In the genomic region with DNA sequence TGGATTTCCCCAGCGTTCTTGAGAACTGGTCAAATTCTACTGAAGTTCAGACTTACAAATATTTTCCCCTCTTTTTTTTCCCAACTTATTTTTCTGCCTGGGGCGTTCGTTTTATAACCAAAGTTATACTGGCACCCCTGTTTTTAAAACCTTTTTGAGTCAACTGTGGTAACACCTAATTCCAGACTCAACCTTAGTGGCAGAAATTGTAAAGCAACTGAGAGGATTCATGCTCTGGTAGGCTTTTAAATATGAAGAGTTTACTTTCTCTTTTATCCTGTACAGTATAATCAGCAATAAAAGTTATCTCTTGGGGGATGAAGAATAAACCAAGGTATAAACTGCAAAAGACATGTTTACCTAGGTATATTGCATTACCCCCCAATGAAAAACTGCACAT, we compare ENCODE assay signal across 23 cellular contexts. TPM values are rescaled to one million over a fixed set of nuclear protein-coding genes. Genes with fewer than 3 reads are reported as not detected.
DNase-seq lines count a peak whose midpoint lies in the region; ATAC-seq and TF ChIP-seq lines count a peak whose summit lies in the region.
"Had no signal": no experiment of that assay in that cellular context is flagged by ENCODE, and none has a peak within 500 bp of the region (broad histone marks: within the 10 kb centered on the region; RNA-seq: fewer than 3 reads in every experiment).

No MANE protein-coding gene starts in this region.

- H3K27me3 Mint-ChIP-seq in natural killer cell treated with Interleukin-12 subunit alpha and Interleukin-12 subunit beta and Interleukin-15 and Interleukin-18, amount 100 ng/mL, for 72 hours, result peaks cover 12 to 15% of the 10 kb centered on the region in 2 donors
- H3K27me3 Mint-ChIP-seq in natural killer cell (ENCODE audit: low read depth in 2 of 2), result peaks cover 13 to 35% of the 10 kb centered on the region in 2 donors

- DNase-seq in natural killer cell treated with Interleukin-12 subunit alpha and Interleukin-12 subunit beta and Interleukin-15 and Interleukin-18, amount 100 ng/mL, for 72 hours (ENCODE audit: low spot score), result no peak
- DNase-seq in natural killer cell, result no peak
- no peak for DNase-seq in RPMI8226
- no peak for DNase-seq in NAMALWA (ENCODE audit: low spot score)
- no peak for DNase-seq in NCI-H1694 (lab: John Stamatoyannopoulos, UW)
- DNase-seq in NCI-H2081 treated with DMSO at 0.1 percent for 48 hours (lab: John Stamatoyannopoulos, UW), result no peak
- DNase-seq: CD4-positive, alpha-beta T cell; COR-L47; DMS79; KBM-7; MM.1S; NCI-H1092; NCI-H1436; NCI-H1930; NCI-H226; NCI-H510A treated with DMSO at 0.1 percent for 48 hours; NCI-H748 treated with DMSO at 0.1 percent for 48 hours had no signal

- peak overlapping the region in 1 of 2 donors; percentile 50 for H3K27ac Mint-ChIP-seq in natural killer cell treated with Interleukin-12 subunit alpha and Interleukin-12 subunit beta and Interleukin-15 and Interleukin-18, amount 100 ng/mL, for 72 hours
- H3K27ac Mint-ChIP-seq in natural killer cell, result no peak overlapping the region
- H3K27ac Mint-ChIP-seq: CD4-positive, alpha-beta T cell had no signal

- ATAC-seq in natural killer cell treated with Interleukin-12 subunit alpha and Interleukin-12 subunit beta and Interleukin-15 and Interleukin-18, amount 100 ng/mL, for 72 hours, result no peak
- ATAC-seq in natural killer cell (no peak), GM21423 (IDR thresholded peaks at IDR 0.05; ENCODE audit: unreplicated experiment) (peak; percentile 45)
- ATAC-seq: HepG2 had no signal

- peaks cover 26 to 47% of the 10 kb centered on the region in 2 donors for H3K4me1 Mint-ChIP-seq in natural killer cell treated with Interleukin-12 subunit alpha and Interleukin-12 subunit beta and Interleukin-15 and Interleukin-18, amount 100 ng/mL, for 72 hours (ENCODE audit: low read depth in 2 of 2)
- no peaks in the 10 kb centered on the region for H3K4me1 Mint-ChIP-seq in natural killer cell

- peak overlapping the region; percentile 16; the same call in 1 of the 2 replicates for H3K27ac ChIP-seq in VCaP
- H3K27ac ChIP-seq: BLaER1, HL-60 had no signal

- peak overlapping the region; percentile 31 for H3K4me3 Mint-ChIP-seq in natural killer cell treated with Interleukin-12 subunit alpha and Interleukin-12 subunit beta and Interleukin-15 and Interleukin-18, amount 100 ng/mL, for 72 hours
- H3K4me3 Mint-ChIP-seq in natural killer cell, result no peak overlapping the region
- H3K4me3 Mint-ChIP-seq: CD4-positive, alpha-beta T cell had no signal

- H3K36me3 Mint-ChIP-seq in natural killer cell treated with Interleukin-12 subunit alpha and Interleukin-12 subunit beta and Interleukin-15 and Interleukin-18, amount 100 ng/mL, for 72 hours, result peaks cover 4% of the 10 kb centered on the region
- H3K36me3 Mint-ChIP-seq in natural killer cell, result no peaks in the 10 kb centered on the region

- intact Hi-C loops in natural killer cell (cut with micrococcal nuclease), result no loop called here

- TF ChIP-seq CTCF in natural killer cell (IDR thresholded peaks at IDR 0.05), result no peak
- no peak for TF ChIP-seq CTCF in VCaP (conservative IDR thresholded peaks at IDR 0.05)

- no peaks in the 10 kb centered on the region for H3K9me3 Mint-ChIP-seq in natural killer cell treated with Interleukin-12 subunit alpha and Interleukin-12 subunit beta and Interleukin-15 and Interleukin-18, amount 100 ng/mL, for 72 hours
- no peaks in the 10 kb centered on the region for H3K9me3 Mint-ChIP-seq in natural killer cell
- H3K9me3 Mint-ChIP-seq: CD4-positive, alpha-beta T cell had no signal

RNA-seq across cellular contexts. Expression of gene IL5RA, which starts 2.3 kb away (rescaled TPM):
- 1 to 10 TPM in 1 of 2 donors, not detected in 1; 5.0 TPM for total RNA-seq in natural killer cell treated with Interleukin-12 subunit alpha and Interleukin-12 subunit beta and Interleukin-15 and Interleukin-18, amount 100 ng/mL, for 72 hours
- total RNA-seq in natural killer cell, result 10 to 100 TPM in 1 of 3 donors, under 1 TPM in 1, not detected in 1; 0.34 to 12.4 TPM
- total RNA-seq: HepG2, HT-29 had no signal

RNA-seq across cellular contexts. Expression of gene TRNT1, which starts 18.9 kb away (rescaled TPM):
- total RNA-seq in natural killer cell treated with Interleukin-12 subunit alpha and Interleukin-12 subunit beta and Interleukin-15 and Interleukin-18, amount 100 ng/mL, for 72 hours, result 10 to 100 TPM; 29.7 to 70.0 TPM
- 10 to 100 TPM; 33.3 to 41.9 (median 36.6) TPM for total RNA-seq in natural killer cell
